In genomic region chr2:97911210-97911921, GRCh38 we compare ENCODE assay signal across 11 cellular contexts.
DNase-seq lines count a peak whose midpoint lies in the region; ATAC-seq and TF ChIP-seq lines count a peak whose summit lies in the region.
"Had no signal": no experiment of that assay in that cellular context is flagged by ENCODE, and none has a peak within 500 bp of the region (broad histone marks: within the 10 kb centered on the region; RNA-seq: fewer than 3 reads in every experiment).

No MANE protein-coding gene starts in this region.

- peaks cover 0 to 15% of the 10 kb centered on the region in 2 donors for H3K36me3 Mint-ChIP-seq in naive B cell

- ATAC-seq in GM18867 (IDR thresholded peaks at IDR 0.05; ENCODE audit: unreplicated experiment) (peak; percentile 81), HG02798 (IDR thresholded peaks at IDR 0.05; ENCODE audit: poor library complexity, unreplicated experiment) (peak; percentile 61), naive B cell (ENCODE audit: low read depth in 2 of 2) (peak; percentile 78 to 80)

- H3K4me2 ChIP-seq in OCI-LY3 (ENCODE audit: low read length) = peak overlapping the region; percentile 97

- peaks cover 92% of the 10 kb centered on the region for H3K79me2 ChIP-seq in OCI-LY3 (ENCODE audit: low read length)

- H3K9me3 ChIP-seq in OCI-LY3 (ENCODE audit: insufficient read depth, low read length) = no peaks in the 10 kb centered on the region
- no peaks in the 10 kb centered on the region for H3K9me3 ChIP-seq in effector memory CD4-positive, alpha-beta T cell (ENCODE audit: control insufficient read depth, low read length)
- H3K9me3 ChIP-seq: ovary had no signal

- intact Hi-C loops in posterior cingulate gyrus (cut with DNase I) = no loop called here

- H4K20me1 ChIP-seq in OCI-LY3 (ENCODE audit: insufficient read depth, low read length) = no peaks in the 10 kb centered on the region

- H3K4me3 ChIP-seq in OCI-LY3 (ENCODE audit: low read length) = peak overlapping the region; percentile 48
- H3K4me3 ChIP-seq in effector memory CD4-positive, alpha-beta T cell (ENCODE audit: insufficient read depth, low read depth, low read length, poor library complexity, severe bottlenecking) = no peak overlapping the region
- H3K4me3 ChIP-seq: dorsolateral prefrontal cortex, ovary, SK-N-MC had no signal

- no peaks in the 10 kb centered on the region for H3K9me3 Mint-ChIP-seq in naive B cell

- peaks cover 29% of the 10 kb centered on the region for H3K36me3 ChIP-seq in OCI-LY3 (replicated peaks; ENCODE audit: low read depth, low read length)
- H3K36me3 ChIP-seq in effector memory CD4-positive, alpha-beta T cell (ENCODE audit: control insufficient read depth, insufficient read depth, low read length) = peaks cover 12% of the 10 kb centered on the region
- H3K36me3 ChIP-seq: ovary had no signal

- peaks cover 56 to 93% (median 87%) of the 10 kb centered on the region in 3 donors for H3K4me1 Mint-ChIP-seq in naive B cell

- H3K27me3 Mint-ChIP-seq in naive B cell = no peaks in the 10 kb centered on the region

- H3K27ac ChIP-seq in OCI-LY3 (ENCODE audit: low read length) = peak overlapping the region; percentile 96
- no peak overlapping the region for H3K27ac ChIP-seq in effector memory CD4-positive, alpha-beta T cell (ENCODE audit: insufficient read depth, low read length, poor library complexity, severe bottlenecking)
- H3K27ac ChIP-seq: dorsolateral prefrontal cortex, ovary, SK-N-MC had no signal

- H2AFZ ChIP-seq in OCI-LY3 (ENCODE audit: low read depth, low read length) = no peak overlapping the region

- H3K27ac Mint-ChIP-seq in naive B cell = peak overlapping the region; percentile 21 to 67 (median 48)

- peak overlapping the region; percentile 58 for H3K9ac ChIP-seq in OCI-LY3 (ENCODE audit: low read length)

- TF ChIP-seq CTCF in OCI-LY3 (IDR thresholded peaks at IDR 0.05; ENCODE audit: low read depth, low read length) = no peak

- H3K27me3 ChIP-seq in OCI-LY3 (ENCODE audit: low read depth, low read length) = no peaks in the 10 kb centered on the region
- no peaks in the 10 kb centered on the region for H3K27me3 ChIP-seq in effector memory CD4-positive, alpha-beta T cell (replicated peaks; ENCODE audit: control insufficient read depth, insufficient read depth, low read length, poor library complexity, severe bottlenecking)
- H3K27me3 ChIP-seq: dorsolateral prefrontal cortex, ovary had no signal

- peaks cover 87% of the 10 kb centered on the region for H3K4me1 ChIP-seq in OCI-LY3 (ENCODE audit: low read length)
- H3K4me1 ChIP-seq in effector memory CD4-positive, alpha-beta T cell (ENCODE audit: control insufficient read depth, insufficient read depth, low read length, poor library complexity, severe bottlenecking) = no peaks in the 10 kb centered on the region

- peak; percentile 39 for DNase-seq in naive B cell
- no peak for DNase-seq in stimulated activated naive CD4-positive, alpha-beta T cell treated with Interleukin-2 at 50 U/mL for 16 hours (lab: John Stamatoyannopoulos, UW)
- DNase-seq in effector memory CD4-positive, alpha-beta T cell = no peak
- DNase-seq in activated CD4-positive, alpha-beta T cell treated with anti-CD3 and anti-CD28 coated beads, Interleukin-2, amount 50 U/mL, for 4 hours = no peak
- DNase-seq in posterior cingulate gyrus = no peak
- DNase-seq: dorsolateral prefrontal cortex, ovary had no signal

- H3K4me3 Mint-ChIP-seq in naive B cell = peak overlapping the region in 2 of 8 donors; percentile 3 to 28
